In the genomic region with DNA sequence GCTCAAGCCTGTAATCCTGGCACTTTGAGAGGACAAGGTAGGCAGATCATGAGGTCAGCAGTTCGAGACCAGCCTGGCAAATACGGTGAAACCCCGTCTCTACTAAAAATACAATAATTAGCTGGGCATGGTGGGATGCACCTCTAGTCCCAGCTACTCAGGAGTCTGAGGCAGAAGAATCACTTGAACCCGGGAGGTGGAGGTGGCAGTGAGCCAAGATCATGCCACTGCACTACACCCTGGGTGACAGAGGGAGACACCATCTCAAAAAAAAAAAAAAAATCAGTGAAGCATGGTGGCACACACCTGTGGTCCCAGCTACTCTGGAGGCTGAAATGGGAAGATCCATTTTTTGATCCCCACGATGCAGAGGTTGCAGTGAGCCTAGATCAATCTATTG, we compare ENCODE assay signal across 5 cellular contexts. TPM values are rescaled to one million over a fixed set of nuclear protein-coding genes. Genes with fewer than 3 reads are reported as not detected.
"Had no signal": no experiment of that assay in that cellular context is flagged by ENCODE, and none has a peak within 500 bp of the region (broad histone marks: within the 10 kb centered on the region; RNA-seq: fewer than 3 reads in every experiment).

No MANE protein-coding gene starts in this region.

RNA-seq across cellular contexts. Expression of gene PRAMEF18, which starts 4.1 kb away (rescaled TPM):
- total RNA-seq: GM23338, H1, H9, HT-29, IMR-90 had no signal
- polyA plus RNA-seq: GM23338, H1, IMR-90 had no signal

RNA-seq across cellular contexts. Expression of gene PRAMEF5, which starts 23.9 kb away (rescaled TPM):
- total RNA-seq: GM23338, H1, H9, HT-29, IMR-90 had no signal
- polyA plus RNA-seq: GM23338, H1, IMR-90 had no signal

RNA-seq across cellular contexts. Expression of gene PRAMEF13, which starts 28.9 kb away (rescaled TPM):
- total RNA-seq: GM23338, H1, H9, HT-29, IMR-90 had no signal
- polyA plus RNA-seq: GM23338, H1, IMR-90 had no signal

RNA-seq across cellular contexts. Expression of gene PRAMEF8, which starts 54.8 kb away (rescaled TPM):
- total RNA-seq: GM23338, H1, H9, HT-29, IMR-90 had no signal
- polyA plus RNA-seq: GM23338, H1, IMR-90 had no signal

RNA-seq across cellular contexts. Expression of gene PRAMEF9, which starts 58.4 kb away (rescaled TPM):
- total RNA-seq: GM23338, H1, H9, HT-29, IMR-90 had no signal
- polyA plus RNA-seq: GM23338, H1, IMR-90 had no signal
